In the genomic region with DNA sequence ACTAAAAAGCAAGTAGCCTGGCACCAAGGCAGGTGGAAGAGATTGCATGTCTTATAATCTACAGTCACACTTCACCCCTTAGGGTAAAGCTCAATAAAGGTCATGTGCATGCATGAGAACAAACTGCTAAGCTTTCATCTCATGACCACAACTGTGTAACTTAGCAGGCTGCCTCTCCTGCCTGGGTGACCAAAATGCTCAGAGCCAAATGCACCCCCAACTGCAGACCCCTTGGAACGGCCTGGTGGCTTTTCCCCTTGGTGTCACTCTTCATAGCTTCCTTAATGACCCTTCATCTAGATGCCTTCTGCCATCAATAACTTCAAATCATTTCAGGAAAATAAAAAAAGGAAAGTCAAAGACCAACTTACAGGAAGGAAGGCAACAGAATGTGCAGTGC, we compare ENCODE assay signal across 25 cellular contexts.
DNase-seq lines count a peak whose midpoint lies in the region; ATAC-seq and TF ChIP-seq lines count a peak whose summit lies in the region.
"Had no signal": no experiment of that assay in that cellular context is flagged by ENCODE, and none has a peak within 500 bp of the region (broad histone marks: within the 10 kb centered on the region; RNA-seq: fewer than 3 reads in every experiment).

No MANE protein-coding gene starts in this region.

- 82% methylated on average over 1 of the region's 1 CpG; no CpG with 5 or more reads in 1 of the 2 experiments for WGBS in endodermal cell (ENCODE audit: insufficient coverage in 1 of 2, insufficient read length in 1 of 2), 2 experiments

- no peak overlapping the region for H3K4me3 Mint-ChIP-seq in activated CD8-positive, alpha-beta memory T cell treated with anti-CD3 and anti-CD28 coated beads, Interleukin-2, amount 10 ng/mL, durations not matched to agents 7 days and 5 days
- no peak overlapping the region for H3K4me3 Mint-ChIP-seq in endodermal cell
- H3K4me3 Mint-ChIP-seq: CD4-positive, alpha-beta T cell had no signal

- H3K9me3 Mint-ChIP-seq in activated CD8-positive, alpha-beta memory T cell treated with anti-CD3 and anti-CD28 coated beads, Interleukin-2, amount 10 ng/mL, durations not matched to agents 7 days and 5 days (ENCODE audit: low read depth), result peaks cover 2% of the 10 kb centered on the region
- peaks cover 5% of the 10 kb centered on the region for H3K9me3 Mint-ChIP-seq in endodermal cell
- H3K9me3 Mint-ChIP-seq: CD4-positive, alpha-beta T cell had no signal

- peak; percentile 24 for DNase-seq in activated CD8-positive, alpha-beta memory T cell treated with anti-CD3 and anti-CD28 coated beads for 24 hours
- DNase-seq in activated CD8-positive, alpha-beta memory T cell treated with anti-CD3 and anti-CD28 coated beads, Interleukin-2, amount 50 U/mL, for 4 hours, result no peak
- DNase-seq in activated CD8-positive, alpha-beta memory T cell treated with anti-CD3 and anti-CD28 coated beads, Interleukin-2, amount 10 ng/mL, durations not matched to agents 7 days and 5 days, result peak; percentile 4
- DNase-seq in endodermal cell (no peak), A673 (ENCODE audit: low spot score) (no peak), anterior cingulate cortex (lab: John Stamatoyannopoulos, UW) (no peak)
- DNase-seq: 8988T; CD4-positive, alpha-beta T cell; H7; Kasumi-1; MV-4-11; NCI-H1105 treated with DMSO at 0.1 percent for 48 hours; NCI-H146; NCI-H1930; NCI-H2107; NCI-H446 treated with DMSO at 0.1 percent for 48 hours; NCI-H526; NCI-H82; NK-92 treated with Interleukin-12 subunit alpha and Interleukin-12 subunit beta, amount 100 ng/mL, for 24 hours; PC-9 had no signal

- intact Hi-C loops in A673 (cut with micrococcal nuclease; ENCODE audit: unreplicated experiment), result no loop called here

- no peaks in the 10 kb centered on the region for H3K36me3 ChIP-seq in BLaER1 treated with 17β-estradiol and CSF1 and Interleukin-3, amounts not matched to agents 10 nM and 100 nM
- no peaks in the 10 kb centered on the region for H3K36me3 ChIP-seq in endodermal cell (ENCODE audit: control insufficient read depth, insufficient read depth, low read length)
- H3K36me3 ChIP-seq in A673 (ENCODE audit: insufficient read depth, low read length, poor library complexity, severe bottlenecking), result no peaks in the 10 kb centered on the region
- H3K36me3 ChIP-seq: SJSA1 had no signal

- H3K4me2 ChIP-seq in BLaER1 treated with 17β-estradiol and CSF1 and Interleukin-3, amounts not matched to agents 10 nM and 100 nM, result peak overlapping the region in 6 of 11 experiments; percentile 6 to 29 (median 16); a peak in 6 of 22 replicates
- H3K4me2 ChIP-seq: PC-9 had no signal

- H4K20me1 ChIP-seq in BLaER1 treated with 17β-estradiol and CSF1 and Interleukin-3, amounts not matched to agents 10 nM and 100 nM, result no peaks in the 10 kb centered on the region

- TF ChIP-seq CTCF in endodermal cell (conservative IDR thresholded peaks at IDR 0.05) (no peak), A673 (conservative IDR thresholded peaks at IDR 0.05; ENCODE audit: low read depth, low read length) (no peak)

- ATAC-seq in activated CD8-positive, alpha-beta memory T cell treated with anti-CD3 and anti-CD28 coated beads, Interleukin-2, amount 10 ng/mL, durations not matched to agents 7 days and 5 days, result no peak
- ATAC-seq in HG03457 (IDR thresholded peaks at IDR 0.05; ENCODE audit: unreplicated experiment), result no peak
- ATAC-seq: Right ventricle myocardium inferior had no signal

- H3K27ac Mint-ChIP-seq in activated CD8-positive, alpha-beta memory T cell treated with anti-CD3 and anti-CD28 coated beads, Interleukin-2, amount 10 ng/mL, durations not matched to agents 7 days and 5 days, result no peak overlapping the region
- peak overlapping the region; percentile 7 for H3K27ac Mint-ChIP-seq in endodermal cell
- H3K27ac Mint-ChIP-seq: CD4-positive, alpha-beta T cell had no signal

- H3K9ac ChIP-seq in BLaER1 treated with 17β-estradiol and CSF1 and Interleukin-3, amounts not matched to agents 10 nM and 100 nM, result no peak overlapping the region
- no peak overlapping the region for H3K9ac ChIP-seq in endodermal cell (ENCODE audit: extremely low read depth, low read length, poor library complexity, severe bottlenecking)
- H3K9ac ChIP-seq: GM23248 had no signal

- no peaks in the 10 kb centered on the region for H3K36me3 Mint-ChIP-seq in activated CD8-positive, alpha-beta memory T cell treated with anti-CD3 and anti-CD28 coated beads, Interleukin-2, amount 10 ng/mL, durations not matched to agents 7 days and 5 days
- peaks cover 7% of the 10 kb centered on the region for H3K36me3 Mint-ChIP-seq in endodermal cell (ENCODE audit: low read depth)

- POLR2A ChIA-PET in A673 (lab: Charles Lee; ENCODE audit: low non-redundant PET), result no interaction called here

- H3K4me3 ChIP-seq in BLaER1 treated with 17β-estradiol and CSF1 and Interleukin-3, amounts not matched to agents 10 nM and 100 nM, result no peak overlapping the region
- H3K4me3 ChIP-seq in endodermal cell (ENCODE audit: low read length), result no peak overlapping the region
- H3K4me3 ChIP-seq in A673 (ENCODE audit: low read depth, low read length, poor library complexity, severe bottlenecking), result no peak overlapping the region
- H3K4me3 ChIP-seq: GM23248, PC-9, SJSA1 had no signal

- H3K27ac ChIP-seq in BLaER1 treated with 17β-estradiol and CSF1 and Interleukin-3, amounts not matched to agents 10 nM and 100 nM, result no peak overlapping the region
- no peak overlapping the region for H3K27ac ChIP-seq in endodermal cell (ENCODE audit: low read depth, low read length)
- no peak overlapping the region for H3K27ac ChIP-seq in A673 (ENCODE audit: low read depth, low read length, poor library complexity, severe bottlenecking)
- H3K27ac ChIP-seq: GM23248, PC-9, SJSA1 had no signal

- peaks cover 0 to 10% (median 0%) of the 10 kb centered on the region in 11 experiments; a peak in 3 of 22 replicates for H3K9me3 ChIP-seq in BLaER1 treated with 17β-estradiol and CSF1 and Interleukin-3, amounts not matched to agents 10 nM and 100 nM (replicated peaks in 1 of 11)
- H3K9me3 ChIP-seq in endodermal cell (ENCODE audit: control insufficient read depth, low read length) (no peaks in the 10 kb centered on the region), A673 (ENCODE audit: low read depth, low read length, poor library complexity, severe bottlenecking) (peaks cover 24% of the 10 kb centered on the region)

- H3K4me1 Mint-ChIP-seq in activated CD8-positive, alpha-beta memory T cell treated with anti-CD3 and anti-CD28 coated beads, Interleukin-2, amount 10 ng/mL, durations not matched to agents 7 days and 5 days, result no peaks in the 10 kb centered on the region
- H3K4me1 Mint-ChIP-seq in endodermal cell, result no peaks in the 10 kb centered on the region

- CTCF ChIA-PET in activated CD8-positive, alpha-beta memory T cell treated with anti-CD3 and anti-CD28 coated beads, Interleukin-2, amount 10 ng/mL, durations not matched to agents 7 days and 5 days (lab: Charles Lee), result no interaction called here
- CTCF ChIA-PET in A673 (lab: Charles Lee), result no interaction called here

- H3K4me1 ChIP-seq in BLaER1 treated with 17β-estradiol and CSF1 and Interleukin-3, amounts not matched to agents 10 nM and 100 nM, result peaks cover 0 to 9% (median 6%) of the 10 kb centered on the region in 10 experiments; a peak in 9 of 20 replicates
- H3K4me1 ChIP-seq in endodermal cell (ENCODE audit: control insufficient read depth, insufficient read depth, low read length) (no peaks in the 10 kb centered on the region), A673 (ENCODE audit: insufficient read depth, low read length, poor library complexity, severe bottlenecking) (no peaks in the 10 kb centered on the region)
- H3K4me1 ChIP-seq: SJSA1 had no signal

- no peaks in the 10 kb centered on the region for H3K27me3 Mint-ChIP-seq in activated CD8-positive, alpha-beta memory T cell treated with anti-CD3 and anti-CD28 coated beads, Interleukin-2, amount 10 ng/mL, durations not matched to agents 7 days and 5 days
- no peaks in the 10 kb centered on the region for H3K27me3 Mint-ChIP-seq in endodermal cell (ENCODE audit: insufficient read depth)
- H3K27me3 Mint-ChIP-seq: CD4-positive, alpha-beta T cell had no signal

- H3K27me3 ChIP-seq in BLaER1 treated with 17β-estradiol and CSF1 and Interleukin-3, amounts not matched to agents 10 nM and 100 nM, result no peaks in the 10 kb centered on the region
- H3K27me3 ChIP-seq in endodermal cell (ENCODE audit: control insufficient read depth, insufficient read depth, low read length, poor library complexity, severe bottlenecking) (no peaks in the 10 kb centered on the region), A673 (replicated peaks; ENCODE audit: insufficient read depth, low read depth, low read length, poor library complexity) (no peaks in the 10 kb centered on the region)
- H3K27me3 ChIP-seq: SJSA1 had no signal

- BruUV-seq in A673 (replicated peaks; lab: Mats Ljungman, UMichigan), result no TSS peak

Comparison
In these comparisons a context has a peak if more than half of its experiments do, and no peak if none do; other contexts are left out.
1. DNase-seq: peak in activated CD8-positive, alpha-beta memory T cell treated with anti-CD3 and anti-CD28 coated beads for 24 hours (single experiment) and activated CD8-positive, alpha-beta memory T cell treated with anti-CD3 and anti-CD28 coated beads, Interleukin-2, amount 10 ng/mL, durations not matched to agents 7 days and 5 days (single experiment); none in activated CD8-positive, alpha-beta memory T cell treated with anti-CD3 and anti-CD28 coated beads, Interleukin-2, amount 50 U/mL, for 4 hours (single experiment), endodermal cell (single experiment), A673 (single experiment) and anterior cingulate cortex (0 of 58).